Comparison of ENCODE assay signal across 1 cellular context in the genomic region with DNA sequence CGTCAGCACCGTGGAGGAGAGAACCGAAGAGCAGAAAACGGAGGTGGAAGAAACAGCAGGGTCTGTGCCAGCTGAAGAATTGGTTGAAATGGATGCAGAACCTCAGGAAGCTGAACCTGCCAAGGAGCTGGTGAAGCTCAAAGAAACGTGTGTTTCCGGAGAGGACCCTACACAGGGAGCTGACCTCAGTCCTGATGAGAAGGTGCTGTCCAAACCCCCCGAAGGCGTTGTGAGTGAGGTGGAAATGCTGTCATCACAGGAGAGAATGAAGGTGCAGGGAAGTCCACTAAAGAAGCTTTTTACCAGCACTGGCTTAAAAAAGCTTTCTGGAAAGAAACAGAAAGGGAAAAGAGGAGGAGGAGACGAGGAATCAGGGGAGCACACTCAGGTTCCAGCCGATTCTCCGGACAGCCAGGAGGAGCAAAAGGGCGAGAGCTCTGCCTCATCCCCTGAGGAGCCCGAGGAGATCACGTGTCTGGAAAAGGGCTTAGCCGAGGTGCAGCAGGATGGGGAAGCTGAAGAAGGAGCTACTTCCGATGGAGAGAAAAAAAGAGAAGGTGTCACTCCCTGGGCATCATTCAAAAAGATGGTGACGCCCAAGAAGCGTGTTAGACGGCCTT.
TF ChIP-seq lines count a peak whose summit lies in the region.

No MANE protein-coding gene starts in this region.

TF ChIP-seq in WTC11, 78 proteins besides CTCF, POLR2A, EP300 and RAD21 (continued from another document):
- TF ChIP-seq, protein P1, sequence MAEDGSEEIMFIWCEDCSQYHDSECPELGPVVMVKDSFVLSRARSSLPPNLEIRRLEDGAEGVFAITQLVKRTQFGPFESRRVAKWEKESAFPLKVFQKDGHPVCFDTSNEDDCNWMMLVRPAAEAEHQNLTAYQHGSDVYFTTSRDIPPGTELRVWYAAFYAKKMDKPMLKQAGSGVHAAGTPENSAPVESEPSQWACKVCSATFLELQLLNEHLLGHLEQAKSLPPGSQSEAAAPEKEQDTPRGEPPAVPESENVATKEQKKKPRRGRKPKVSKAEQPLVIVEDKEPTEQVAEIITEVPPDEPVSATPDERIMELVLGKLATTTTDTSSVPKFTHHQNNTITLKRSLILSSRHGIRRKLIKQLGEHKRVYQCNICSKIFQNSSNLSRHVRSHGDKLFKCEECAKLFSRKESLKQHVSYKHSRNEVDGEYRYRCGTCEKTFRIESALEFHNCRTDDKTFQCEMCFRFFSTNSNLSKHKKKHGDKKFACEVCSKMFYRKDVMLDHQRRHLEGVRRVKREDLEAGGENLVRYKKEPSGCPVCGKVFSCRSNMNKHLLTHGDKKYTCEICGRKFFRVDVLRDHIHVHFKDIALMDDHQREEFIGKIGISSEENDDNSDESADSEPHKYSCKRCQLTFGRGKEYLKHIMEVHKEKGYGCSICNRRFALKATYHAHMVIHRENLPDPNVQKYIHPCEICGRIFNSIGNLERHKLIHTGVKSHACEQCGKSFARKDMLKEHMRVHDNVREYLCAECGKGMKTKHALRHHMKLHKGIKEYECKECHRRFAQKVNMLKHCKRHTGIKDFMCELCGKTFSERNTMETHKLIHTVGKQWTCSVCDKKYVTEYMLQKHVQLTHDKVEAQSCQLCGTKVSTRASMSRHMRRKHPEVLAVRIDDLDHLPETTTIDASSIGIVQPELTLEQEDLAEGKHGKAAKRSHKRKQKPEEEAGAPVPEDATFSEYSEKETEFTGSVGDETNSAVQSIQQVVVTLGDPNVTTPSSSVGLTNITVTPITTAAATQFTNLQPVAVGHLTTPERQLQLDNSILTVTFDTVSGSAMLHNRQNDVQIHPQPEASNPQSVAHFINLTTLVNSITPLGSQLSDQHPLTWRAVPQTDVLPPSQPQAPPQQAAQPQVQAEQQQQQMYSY (CRISPR knock-in tag; IDR thresholded peaks at IDR 0.05), result no peak
- TF ChIP-seq RELA (CRISPR knock-in tag; IDR thresholded peaks at IDR 0.05; ENCODE audit: borderline replicate concordance) (no peak), ATF6 (CRISPR knock-in tag; IDR thresholded peaks at IDR 0.05) (no peak), ZNF138 (CRISPR knock-in tag; conservative IDR thresholded peaks at IDR 0.05) (no peak), ETV6 (CRISPR knock-in tag; IDR thresholded peaks at IDR 0.05) (no peak), NR2C2 (CRISPR knock-in tag; IDR thresholded peaks at IDR 0.05) (no peak), FOXK1 (CRISPR knock-in tag; IDR thresholded peaks at IDR 0.05) (no peak), MXD4 (CRISPR knock-in tag; IDR thresholded peaks at IDR 0.05; ENCODE audit: borderline replicate concordance) (no peak), FOXJ3 (CRISPR knock-in tag; IDR thresholded peaks at IDR 0.05; ENCODE audit: borderline replicate concordance) (no peak)
- TF ChIP-seq, protein P2, sequence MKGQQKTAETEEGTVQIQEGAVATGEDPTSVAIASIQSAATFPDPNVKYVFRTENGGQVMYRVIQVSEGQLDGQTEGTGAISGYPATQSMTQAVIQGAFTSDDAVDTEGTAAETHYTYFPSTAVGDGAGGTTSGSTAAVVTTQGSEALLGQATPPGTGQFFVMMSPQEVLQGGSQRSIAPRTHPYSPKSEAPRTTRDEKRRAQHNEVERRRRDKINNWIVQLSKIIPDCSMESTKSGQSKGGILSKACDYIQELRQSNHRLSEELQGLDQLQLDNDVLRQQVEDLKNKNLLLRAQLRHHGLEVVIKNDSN (CRISPR knock-in tag; IDR thresholded peaks at IDR 0.05), result no peak
- TF ChIP-seq, protein P3, sequence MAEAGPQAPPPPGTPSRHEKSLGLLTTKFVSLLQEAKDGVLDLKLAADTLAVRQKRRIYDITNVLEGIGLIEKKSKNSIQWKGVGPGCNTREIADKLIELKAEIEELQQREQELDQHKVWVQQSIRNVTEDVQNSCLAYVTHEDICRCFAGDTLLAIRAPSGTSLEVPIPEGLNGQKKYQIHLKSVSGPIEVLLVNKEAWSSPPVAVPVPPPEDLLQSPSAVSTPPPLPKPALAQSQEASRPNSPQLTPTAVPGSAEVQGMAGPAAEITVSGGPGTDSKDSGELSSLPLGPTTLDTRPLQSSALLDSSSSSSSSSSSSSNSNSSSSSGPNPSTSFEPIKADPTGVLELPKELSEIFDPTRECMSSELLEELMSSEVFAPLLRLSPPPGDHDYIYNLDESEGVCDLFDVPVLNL (CRISPR knock-in tag; IDR thresholded peaks at IDR 0.05; ENCODE audit: borderline replicate concordance, low read depth), result no peak
- TF ChIP-seq, protein P4, sequence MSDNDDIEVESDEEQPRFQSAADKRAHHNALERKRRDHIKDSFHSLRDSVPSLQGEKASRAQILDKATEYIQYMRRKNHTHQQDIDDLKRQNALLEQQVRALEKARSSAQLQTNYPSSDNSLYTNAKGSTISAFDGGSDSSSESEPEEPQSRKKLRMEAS (CRISPR knock-in tag; IDR thresholded peaks at IDR 0.05), result no peak
